Comparison of ENCODE assay signal across 9 cellular contexts in genomic region chr3:192494176-192494575, GRCh38.
DNase-seq lines count a peak whose midpoint lies in the region; ATAC-seq and TF ChIP-seq lines count a peak whose summit lies in the region.
"Had no signal": no experiment of that assay in that cellular context is flagged by ENCODE, and none has a peak within 500 bp of the region (broad histone marks: within the 10 kb centered on the region; RNA-seq: fewer than 3 reads in every experiment).

No MANE protein-coding gene starts in this region.

- DNase-seq in NCI-H2029 treated with DMSO at 0.1 percent for 48 hours (lab: John Stamatoyannopoulos, UW) = peak; percentile 86
- peak in 1 of 2 donors; percentile 27 for DNase-seq in heart right ventricle
- DNase-seq in sciatic nerve (ENCODE audit: low spot score) = no peak
- no peak for DNase-seq in mesenteric fat pad (ENCODE audit: low spot score)
- DNase-seq in esophagus squamous epithelium (lab: John Stamatoyannopoulos, UW) = no peak
- no peak for DNase-seq in CD8-positive, alpha-beta T cell

- TF ChIP-seq POLR2A in esophagus squamous epithelium (IDR thresholded peaks at IDR 0.05) = no peak

- H3K27ac Mint-ChIP-seq in CD8-positive, alpha-beta T cell = no peak overlapping the region

- no peaks in the 10 kb centered on the region for H3K27me3 Mint-ChIP-seq in CD8-positive, alpha-beta T cell (ENCODE audit: low read depth)

- TF ChIP-seq CTCF in heart right ventricle (IDR thresholded peaks at IDR 0.05) (no peak), esophagus squamous epithelium (IDR thresholded peaks at IDR 0.05) (no peak)
- no peak for TF ChIP-seq CTCF in CD8-positive, alpha-beta T cell (IDR thresholded peaks at IDR 0.05)

- POLR2A ChIA-PET in CD8-positive, alpha-beta T cell (lab: Charles Lee) = no interaction called here

- no peaks in the 10 kb centered on the region for H3K36me3 Mint-ChIP-seq in CD8-positive, alpha-beta T cell

- CTCF ChIA-PET in CD8-positive, alpha-beta T cell (lab: Charles Lee) = no interaction called here

- no peaks in the 10 kb centered on the region for H3K36me3 ChIP-seq in heart right ventricle
- no peaks in the 10 kb centered on the region for H3K36me3 ChIP-seq in esophagus squamous epithelium
- no peaks in the 10 kb centered on the region for H3K36me3 ChIP-seq in CD8-positive, alpha-beta T cell (ENCODE audit: insufficient read depth, low read length)

- 61 to 72% methylated on average over 1 of the region's 1 CpG for WGBS in heart right ventricle, 2 donors
- 36 to 58% methylated on average over 1 of the region's 1 CpG for WGBS in esophagus squamous epithelium, 2 donors

- no peak overlapping the region for H3K4me3 ChIP-seq in heart right ventricle
- no peak overlapping the region for H3K4me3 ChIP-seq in esophagus squamous epithelium
- no peak overlapping the region for H3K4me3 ChIP-seq in CD8-positive, alpha-beta T cell (ENCODE audit: low read depth, low read length)

- intact Hi-C loops in heart right ventricle (cut with DNase I) = no loop called here
- intact Hi-C loops in sciatic nerve (cut with DNase I) = no loop called here
- intact Hi-C loops in esophagus squamous epithelium (cut with DNase I) = no loop called here
- intact Hi-C loops in CD8-positive, alpha-beta T cell (cut with DNase I, micrococcal nuclease) = no loop called here

- no peaks in the 10 kb centered on the region for H3K27me3 ChIP-seq in heart right ventricle
- H3K27me3 ChIP-seq in esophagus squamous epithelium = no peaks in the 10 kb centered on the region
- no peaks in the 10 kb centered on the region for H3K27me3 ChIP-seq in CD8-positive, alpha-beta T cell (ENCODE audit: insufficient read depth, low read length)

- ATAC-seq in GM18517 (IDR thresholded peaks at IDR 0.05; ENCODE audit: unreplicated experiment) (peak; percentile 85), HG02678 (IDR thresholded peaks at IDR 0.05; ENCODE audit: unreplicated experiment) (peak; percentile 72), heart right ventricle (peak; percentile 57 to 91 (median 76)), sciatic nerve (no peak)
- no peak for ATAC-seq in CD8-positive, alpha-beta T cell

- H3K27ac ChIP-seq in heart right ventricle (peak overlapping the region in 9 of 10 donors; percentile 3 to 68 (median 41)), esophagus squamous epithelium (no peak overlapping the region)
- H3K27ac ChIP-seq in CD8-positive, alpha-beta T cell (ENCODE audit: low read depth, low read length) = no peak overlapping the region

- no peaks in the 10 kb centered on the region for H3K9me3 Mint-ChIP-seq in CD8-positive, alpha-beta T cell
- H3K9me3 Mint-ChIP-seq: neural crest cell had no signal

- no peak overlapping the region for H3K4me3 Mint-ChIP-seq in CD8-positive, alpha-beta T cell
- H3K4me3 Mint-ChIP-seq: neural crest cell had no signal

- H3K9me3 ChIP-seq in heart right ventricle (peaks cover 0 to 5% (median 0%) of the 10 kb centered on the region in 11 donors), esophagus squamous epithelium (no peaks in the 10 kb centered on the region)
- H3K9me3 ChIP-seq in CD8-positive, alpha-beta T cell (ENCODE audit: low read length) = no peaks in the 10 kb centered on the region

- no peaks in the 10 kb centered on the region for H3K4me1 Mint-ChIP-seq in CD8-positive, alpha-beta T cell (ENCODE audit: low read depth)
- H3K4me1 Mint-ChIP-seq: neural crest cell had no signal

- peaks cover 0 to 38% (median 13%) of the 10 kb centered on the region in 9 donors for H3K4me1 ChIP-seq in heart right ventricle
- H3K4me1 ChIP-seq in esophagus squamous epithelium = peaks cover 0 to 4% (median 0%) of the 10 kb centered on the region in 3 donors
- no peaks in the 10 kb centered on the region for H3K4me1 ChIP-seq in CD8-positive, alpha-beta T cell (ENCODE audit: insufficient read depth, low read length)

Comparison
In these comparisons a context has a peak if more than half of its experiments do, and no peak if none do; other contexts are left out.
1. ATAC-seq: peak in GM18517 (single experiment), HG02678 (single experiment) and heart right ventricle (8 of 8); none in sciatic nerve (single experiment) and CD8-positive, alpha-beta T cell (single experiment).
2. H3K27ac ChIP-seq: peak in heart right ventricle (9 of 10); none in esophagus squamous epithelium (0 of 4) and CD8-positive, alpha-beta T cell (single experiment).